ENCODE assay signal across 1 cellular context in genomic region chr6:41256383-41256782, GRCh38.
TF ChIP-seq lines count a peak whose summit lies in the region.

No MANE protein-coding gene starts in this region.

TF ChIP-seq in HEK293, 187 proteins besides CTCF, POLR2A, EP300 and RAD21 (continued from another document):
- no peak for TF ChIP-seq ZNF280D (tag by site-specific recombination; IDR thresholded peaks at IDR 0.05)
